In genomic region chr5:150625831-150626746, GRCh38 we compare ENCODE assay signal across 1 cellular context.
TF ChIP-seq lines count a peak whose summit lies in the region.

No MANE protein-coding gene starts in this region.

TF ChIP-seq in IMR-90, 13 proteins besides CTCF, POLR2A, EP300 and RAD21:
- TF ChIP-seq USF2 (IDR thresholded peaks at IDR 0.05; ENCODE audit: low read depth, low read length) = no peak
TF ChIP-seq in IMR-90: peak in this region for 0.
